Comparison of ENCODE assay signal across 1 cellular context in genomic region chr12:42728770-42729531, GRCh38.
TF ChIP-seq lines count a peak whose summit lies in the region.

No MANE protein-coding gene starts in this region.

TF ChIP-seq in HEK293, 187 proteins besides CTCF, POLR2A, EP300 and RAD21 (continued from another document):
- TF ChIP-seq ZNF654 (tag by site-specific recombination; IDR thresholded peaks at IDR 0.05; ENCODE audit: low read depth) (peak; percentile 8; the same call in 1 of the 2 replicates), YY2 (tag by site-specific recombination; IDR thresholded peaks at IDR 0.05) (no peak), ZXDB (tag by site-specific recombination; IDR thresholded peaks at IDR 0.05) (no peak), ZNF549 (tag by site-specific recombination; IDR thresholded peaks at IDR 0.05) (0 out of 2 replicates have a peak, but pooled peaks have one; percentile 19), SCRT1 (tag by site-specific recombination; IDR thresholded peaks at IDR 0.05; ENCODE audit: borderline replicate concordance) (peak; percentile 21; the same call in 1 of the 2 replicates), OSR2 (tag by site-specific recombination; IDR thresholded peaks at IDR 0.05) (peak; percentile 71), PRDM1 (tag by site-specific recombination; IDR thresholded peaks at IDR 0.05) (no peak), SP7 (tag by site-specific recombination; IDR thresholded peaks at IDR 0.05) (0 out of 2 replicates have a peak, but pooled peaks have one; percentile 20), BCL11B (tag by site-specific recombination; IDR thresholded peaks at IDR 0.05; ENCODE audit: low read depth) (peak; percentile 81), ZNF843 (tag by site-specific recombination; IDR thresholded peaks at IDR 0.05) (peak; percentile 90), FEZF1 (tag by site-specific recombination; IDR thresholded peaks at IDR 0.05) (peak; percentile 87), ZNF600 (tag by site-specific recombination; IDR thresholded peaks at IDR 0.05) (no peak), ZNF561 (tag by site-specific recombination; IDR thresholded peaks at IDR 0.05; ENCODE audit: borderline replicate concordance) (0 out of 2 replicates have a peak, but pooled peaks have one; percentile 34), PRDM2 (tag by site-specific recombination; IDR thresholded peaks at IDR 0.05; ENCODE audit: borderline replicate concordance) (no peak), BCL11A (tag by site-specific recombination; IDR thresholded peaks at IDR 0.05; ENCODE audit: low read depth) (peak; percentile 76), PRDM4 (tag by site-specific recombination; IDR thresholded peaks at IDR 0.05) (peak; percentile 74; the same call in 1 of the 2 replicates), ZIC2 (tag by site-specific recombination; IDR thresholded peaks at IDR 0.05) (peak; percentile 85), ZSCAN30 (tag by site-specific recombination; IDR thresholded peaks at IDR 0.05) (0 out of 2 replicates have a peak, but pooled peaks have one; percentile 12), HIC1 (tag by site-specific recombination; IDR thresholded peaks at IDR 0.05) (peak; percentile 59), TSHZ1 (tag by site-specific recombination; IDR thresholded peaks at IDR 0.05; ENCODE audit: borderline replicate concordance) (peak; percentile 79), ZNF580 (tag by site-specific recombination; IDR thresholded peaks at IDR 0.05) (peak; percentile 74; the same call in 1 of the 2 replicates), ZNF645 (tag by site-specific recombination; IDR thresholded peaks at IDR 0.05) (no peak), GLI2 (tag by site-specific recombination; IDR thresholded peaks at IDR 0.05; ENCODE audit: borderline replicate concordance, low read depth) (peak; percentile 73; the same call in 1 of the 2 replicates), ZBTB44 (tag by site-specific recombination; IDR thresholded peaks at IDR 0.05) (0 out of 2 replicates have a peak, but pooled peaks have one; percentile 21)
TF ChIP-seq in HEK293: peak in this region for 21.
